8 cellular contexts compared by ENCODE assay signal in the genomic region with DNA sequence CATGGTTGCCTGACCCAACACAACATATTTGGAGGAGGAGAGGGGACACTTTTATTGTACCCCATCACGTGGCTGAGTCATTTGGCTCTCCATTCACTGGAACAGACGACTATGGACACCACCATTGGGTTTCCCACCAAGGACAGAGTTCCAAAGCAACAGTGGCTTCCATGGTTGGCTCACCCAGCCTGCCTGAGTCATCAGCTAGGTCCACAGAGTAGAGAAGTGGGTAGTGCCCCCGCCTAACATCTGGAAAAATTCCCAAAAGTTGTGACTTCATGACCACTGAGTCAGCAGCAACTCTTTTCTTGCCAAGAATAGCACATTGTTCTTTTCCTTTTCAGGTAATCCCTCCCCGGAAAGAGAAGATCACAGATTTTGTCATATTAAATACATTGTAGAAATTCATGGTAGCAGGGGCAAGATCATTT. TPM values are rescaled to one million over a fixed set of nuclear protein-coding genes. Genes with fewer than 3 reads are reported as not detected.
DNase-seq lines count a peak whose midpoint lies in the region; ATAC-seq and TF ChIP-seq lines count a peak whose summit lies in the region.

No MANE protein-coding gene starts in this region.

- no TSS peak for BruUV-seq in PC-3 (replicated peaks; lab: Mats Ljungman, UMichigan)

- H3K36me3 Mint-ChIP-seq in CD4-positive, CD25-positive, alpha-beta regulatory T cell, result peaks cover 9% of the 10 kb centered on the region

- H3K27ac ChIP-seq in CD4-positive, CD25-positive, alpha-beta regulatory T cell (ENCODE audit: insufficient read depth, low read length, poor library complexity, severe bottlenecking), result peak overlapping the region; percentile 75
- H3K27ac ChIP-seq in PC-3 (ENCODE audit: low read length) (peak overlapping the region; percentile 58), parathyroid adenoma (peak overlapping the region; percentile 8)

- TF ChIP-seq CTCF in PC-3 (conservative IDR thresholded peaks at IDR 0.05; ENCODE audit: low read depth, low read length), result no peak
- TF ChIP-seq CTCF in choroid plexus epithelial cell (conservative IDR thresholded peaks at IDR 0.05; ENCODE audit: low read depth, low read length), result no peak
- no peak for TF ChIP-seq CTCF in parathyroid adenoma (IDR thresholded peaks at IDR 0.05)

- H3K9ac ChIP-seq in PC-3 (ENCODE audit: low read length), result no peak overlapping the region
- no peak overlapping the region for H3K9ac ChIP-seq in parathyroid adenoma

- H3K4me1 Mint-ChIP-seq in CD4-positive, CD25-positive, alpha-beta regulatory T cell, result peaks cover 36 to 82% (median 58%) of the 10 kb centered on the region in 4 donors

- H3K9me3 Mint-ChIP-seq in CD4-positive, CD25-positive, alpha-beta regulatory T cell, result no peaks in the 10 kb centered on the region

- POLR2A ChIA-PET in PC-3 (lab: Charles Lee; ENCODE audit: unreplicated experiment), result interaction anchor here (0.6 kb wide), 1 partner anchor 193 kb away, joined by 3 read pairs; no protein-coding TSS in a partner anchor

- no peaks in the 10 kb centered on the region for H3K27me3 Mint-ChIP-seq in CD4-positive, CD25-positive, alpha-beta regulatory T cell

- ATAC-seq in CD4-positive, CD25-positive, alpha-beta regulatory T cell (ENCODE audit: low read depth in 2 of 2), result no peak
- ATAC-seq in PC-3 (peak; percentile 69), HG02884 (IDR thresholded peaks at IDR 0.05; ENCODE audit: unreplicated experiment) (no peak)

- peak overlapping the region; percentile 92 to 97 (median 97) for H3K27ac Mint-ChIP-seq in CD4-positive, CD25-positive, alpha-beta regulatory T cell

- no peaks in the 10 kb centered on the region for H3K36me3 ChIP-seq in CD4-positive, CD25-positive, alpha-beta regulatory T cell (ENCODE audit: control insufficient read depth, insufficient read depth, low read length)
- H3K36me3 ChIP-seq in PC-3 (ENCODE audit: low read depth, low read length), result no peaks in the 10 kb centered on the region
- no peaks in the 10 kb centered on the region for H3K36me3 ChIP-seq in parathyroid adenoma (ENCODE audit: control insufficient read depth, insufficient read depth, low read length)

- H3K4me2 ChIP-seq in PC-3 (ENCODE audit: low read length), result peak overlapping the region; percentile 77
- H3K4me2 ChIP-seq in parathyroid adenoma (ENCODE audit: low read length), result no peak overlapping the region

- H3K4me3 Mint-ChIP-seq in CD4-positive, CD25-positive, alpha-beta regulatory T cell, result peak overlapping the region; percentile 91 to 96 (median 92)

- peaks cover 19% of the 10 kb centered on the region for H3K79me2 ChIP-seq in PC-3 (ENCODE audit: low read length)
- peaks cover 5% of the 10 kb centered on the region for H3K79me2 ChIP-seq in parathyroid adenoma

- H2AFZ ChIP-seq in PC-3 (ENCODE audit: low read length) (peak overlapping the region; percentile 29; the same call in 1 of the 2 replicates), parathyroid adenoma (no peak overlapping the region)

- intact Hi-C loops in PC-3 (cut with micrococcal nuclease), result loop anchor here (1.0 kb wide), 1 partner anchor 12 kb away; no protein-coding TSS in a partner anchor

- H3F3A ChIP-seq in PC-3 (ENCODE audit: low read length, unreplicated experiment), result no peaks in the 10 kb centered on the region

- CTCF ChIA-PET in PC-3 (lab: Charles Lee), result interaction anchor here (1.0 kb wide), 1 partner anchor 313 kb away, joined by 3 read pairs; no protein-coding TSS in a partner anchor

- H3K4me1 ChIP-seq in CD4-positive, CD25-positive, alpha-beta regulatory T cell (ENCODE audit: control insufficient read depth, insufficient read depth, low read length, poor library complexity, severe bottlenecking), result peaks cover 80% of the 10 kb centered on the region
- H3K4me1 ChIP-seq in PC-3 (ENCODE audit: insufficient read depth, low read length) (peaks cover 22% of the 10 kb centered on the region), parathyroid adenoma (no peaks in the 10 kb centered on the region)

- peak overlapping the region; percentile 74 for H3K4me3 ChIP-seq in CD4-positive, CD25-positive, alpha-beta regulatory T cell (ENCODE audit: low read depth, low read length)
- H3K4me3 ChIP-seq in PC-3 (ENCODE audit: low read length), result peak overlapping the region; percentile 54
- no peak overlapping the region for H3K4me3 ChIP-seq in choroid plexus epithelial cell (ENCODE audit: low read depth, low read length)
- H3K4me3 ChIP-seq in parathyroid adenoma (ENCODE audit: low read depth, low read length), result no peak overlapping the region

- H4K20me1 ChIP-seq in PC-3 (ENCODE audit: low read length), result peaks cover 11% of the 10 kb centered on the region

- H3K27me3 ChIP-seq in CD4-positive, CD25-positive, alpha-beta regulatory T cell (ENCODE audit: control insufficient read depth, insufficient read depth, low read length), result no peaks in the 10 kb centered on the region
- H3K27me3 ChIP-seq in PC-3 (ENCODE audit: low read length), result no peaks in the 10 kb centered on the region
- no peaks in the 10 kb centered on the region for H3K27me3 ChIP-seq in parathyroid adenoma (ENCODE audit: control insufficient read depth, insufficient read depth, low read length)

- DNase-seq in CD4-positive, CD25-positive, alpha-beta regulatory T cell, result no peak
- DNase-seq in PC-3 (peak; percentile 98), choroid plexus epithelial cell (ENCODE audit: low read depth) (peak; percentile 65), Ammon's horn (ENCODE audit: low spot score) (no peak), MV-4-11 (lab: John Stamatoyannopoulos, UW) (no peak), GDM1 (lab: John Stamatoyannopoulos, UW) (no peak)

- H3K9me2 ChIP-seq in PC-3 (replicated peaks; ENCODE audit: low read length), result no peaks in the 10 kb centered on the region

- no peaks in the 10 kb centered on the region for H3K9me3 ChIP-seq in CD4-positive, CD25-positive, alpha-beta regulatory T cell (ENCODE audit: control insufficient read depth in 2 of 2, low read length in 2 of 2)
- no peaks in the 10 kb centered on the region for H3K9me3 ChIP-seq in PC-3 (ENCODE audit: low read length)
- no peaks in the 10 kb centered on the region for H3K9me3 ChIP-seq in parathyroid adenoma (ENCODE audit: control insufficient read depth, low read length)

RNA-seq across cellular contexts. Expression of a gene that starts 3.0 kb away (rescaled TPM):
- total RNA-seq in CD4-positive, CD25-positive, alpha-beta regulatory T cell, result 169 TPM
- polyA plus RNA-seq in CD4-positive, CD25-positive, alpha-beta regulatory T cell, result 100 to 1,000 TPM; 253 to 337 (median 306) TPM
- total RNA-seq in PC-3 (2014; rRNA removed), result 132 and 150 TPM in 2 replicates

RNA-seq across cellular contexts. Expression of a gene that starts 37.6 kb away (rescaled TPM):
- total RNA-seq in CD4-positive, CD25-positive, alpha-beta regulatory T cell, result not detected
- polyA plus RNA-seq in CD4-positive, CD25-positive, alpha-beta regulatory T cell, result under 1 TPM in 1 of 4 donors, not detected in 3; 0.60 TPM
- 0.29 TPM in 1 of 2 replicates, not detected in the other for total RNA-seq in PC-3 (2014; rRNA removed)

Comparison
In these comparisons a context has a peak if more than half of its experiments do, and no peak if none do; other contexts are left out.
1. DNase-seq: peak in PC-3 (single experiment) and choroid plexus epithelial cell (single experiment); none in CD4-positive, CD25-positive, alpha-beta regulatory T cell (0 of 3), Ammon's horn (single experiment), MV-4-11 (single experiment) and GDM1 (single experiment).
2. H3K27ac ChIP-seq: peak in every context shown above with its lines; median percentile 75 in CD4-positive, CD25-positive, alpha-beta regulatory T cell; 58 in PC-3; 8 in parathyroid adenoma.
3. H3K4me3 ChIP-seq: peak in CD4-positive, CD25-positive, alpha-beta regulatory T cell (single experiment) and PC-3 (single experiment); none in choroid plexus epithelial cell (single experiment) and parathyroid adenoma (single experiment).